ENCODE assay signal across 30 cellular contexts in the genomic region with DNA sequence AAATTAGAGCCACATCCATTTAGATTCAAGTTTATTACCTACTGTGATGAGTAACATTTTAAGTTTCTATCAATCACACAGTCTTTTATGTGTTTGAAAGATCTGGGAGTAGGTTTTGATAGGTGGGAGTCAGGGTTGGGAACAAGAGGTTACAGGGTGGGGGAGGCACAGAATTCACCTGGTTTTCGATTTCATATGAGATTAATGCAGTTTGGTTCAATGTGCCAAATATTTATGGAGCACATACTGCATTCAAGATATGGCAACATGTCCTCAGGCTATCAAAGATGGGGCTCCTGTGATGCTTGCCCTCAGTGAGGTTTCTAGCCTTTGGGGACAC.
"Had no signal": no experiment of that assay in that cellular context is flagged by ENCODE, and none has a peak within 500 bp of the region (broad histone marks: within the 10 kb centered on the region; RNA-seq: fewer than 3 reads in every experiment).

No MANE protein-coding gene starts in this region.

- H3K9me3 ChIP-seq: ascending aorta had no signal

- ATAC-seq: activated CD4-positive, alpha-beta T cell treated with anti-CD3 and anti-CD28 coated beads for 36 hours; activated CD8-positive, alpha-beta memory T cell treated with anti-CD3 and anti-CD28 coated beads, Interleukin-2, amount 10 ng/mL, durations not matched to agents 7 days and 5 days; activated CD8-positive, alpha-beta T cell treated with anti-CD3 and anti-CD28 coated beads, Interleukin-2, amount 10 ng/mL, durations not matched to agents 7 days and 5 days; esophagus mucosa; T-helper 17 cell had no signal

- H3K27me3 ChIP-seq: ascending aorta, breast epithelium, cardiac muscle cell, dorsolateral prefrontal cortex had no signal

- H3K4me3 Mint-ChIP-seq: activated CD4-positive, alpha-beta memory T cell treated with anti-CD3 and anti-CD28 coated beads for 36 hours; activated CD4-positive, alpha-beta T cell treated with anti-CD3 and anti-CD28 coated beads for 36 hours; activated CD4-positive, alpha-beta T cell treated with anti-CD3 and anti-CD28 coated beads, Interleukin-2, amount 10 ng/mL, durations not matched to agents 24 days and 14 days; activated CD8-positive, alpha-beta memory T cell treated with anti-CD3 and anti-CD28 coated beads, Interleukin-2, amount 10 ng/mL, durations not matched to agents 7 days and 5 days; activated CD8-positive, alpha-beta T cell treated with anti-CD3 and anti-CD28 coated beads, Interleukin-2, amount 10 ng/mL, durations not matched to agents 7 days and 5 days; activated naive CD4-positive, alpha-beta T cell treated with anti-CD3 and anti-CD28 coated beads for 36 hours; activated naive CD8-positive, alpha-beta T cell; activated T-helper 1 cell treated with anti-CD3 and anti-CD28 coated beads, Interleukin-12 subunit alpha, Interleukin-12 subunit beta, Interleukin-2, Interleukin-4 antibody, amounts not matched to agents 30 ng/mL and 10 ng/mL and 1 ng/mL, durations not matched to agents 14 hours and 24 hours and 36 hours; brain; central memory CD8-positive, alpha-beta T cell; dendritic cell treated with granulocyte-macrophage colony-stimulating factor and Interleukin-4, amounts not matched to agents 40 ng/mL and 50 ng/mL, for 4 days; endodermal cell; T-helper 17 cell; T-helper 2 cell treated with Interferon-gamma antibody and Interleukin-4, amounts not matched to agents 5 μg/mL and 100 μg/mL, for 36 hours had no signal

- H3K27ac Mint-ChIP-seq: activated CD4-positive, alpha-beta memory T cell treated with anti-CD3 and anti-CD28 coated beads for 36 hours; activated CD4-positive, alpha-beta T cell treated with anti-CD3 and anti-CD28 coated beads for 36 hours; activated CD4-positive, alpha-beta T cell treated with anti-CD3 and anti-CD28 coated beads, Interleukin-2, amount 10 ng/mL, durations not matched to agents 24 days and 14 days; activated CD8-positive, alpha-beta memory T cell treated with anti-CD3 and anti-CD28 coated beads, Interleukin-2, amount 10 ng/mL, durations not matched to agents 7 days and 5 days; activated CD8-positive, alpha-beta T cell treated with anti-CD3 and anti-CD28 coated beads, Interleukin-2, amount 10 ng/mL, durations not matched to agents 7 days and 5 days; activated naive CD4-positive, alpha-beta T cell treated with anti-CD3 and anti-CD28 coated beads for 36 hours; activated naive CD8-positive, alpha-beta T cell; activated T-helper 1 cell treated with anti-CD3 and anti-CD28 coated beads, Interleukin-12 subunit alpha, Interleukin-12 subunit beta, Interleukin-2, Interleukin-4 antibody, amounts not matched to agents 30 ng/mL and 10 ng/mL and 1 ng/mL, durations not matched to agents 14 hours and 24 hours and 36 hours; activated T-helper 2 cell treated with anti-CD3 and anti-CD28 coated beads, Interferon-gamma antibody, Interleukin-2, Interleukin-4, amounts not matched to agents 10 μg/mL and 5 μg/mL and 100 μg/mL, durations not matched to agents 14 hours and 24 hours and 36 hours; brain; dendritic cell treated with granulocyte-macrophage colony-stimulating factor and Interleukin-4, amounts not matched to agents 40 ng/mL and 50 ng/mL, for 4 days; endodermal cell; T-helper 17 cell; T-helper 2 cell treated with Interferon-gamma antibody and Interleukin-4, amounts not matched to agents 5 μg/mL and 100 μg/mL, for 36 hours had no signal

- H3K4me3 ChIP-seq: ascending aorta, breast epithelium, cardiac muscle cell, coronary artery, dorsolateral prefrontal cortex had no signal

- H3K27ac ChIP-seq: ascending aorta, breast epithelium, cardiac muscle cell, dorsolateral prefrontal cortex had no signal

- H3K36me3 Mint-ChIP-seq: activated CD4-positive, alpha-beta memory T cell treated with anti-CD3 and anti-CD28 coated beads for 36 hours; activated CD8-positive, alpha-beta memory T cell treated with anti-CD3 and anti-CD28 coated beads, Interleukin-2, amount 10 ng/mL, durations not matched to agents 7 days and 5 days; brain had no signal

- H3K36me3 ChIP-seq: ascending aorta, breast epithelium, cardiac muscle cell had no signal

- H3K4me1 ChIP-seq: breast epithelium had no signal

- DNase-seq: activated CD4-positive, alpha-beta memory T cell treated with anti-CD3 and anti-CD28 coated beads for 36 hours; activated CD4-positive, alpha-beta T cell treated with anti-CD3 and anti-CD28 coated beads for 36 hours; activated CD4-positive, alpha-beta T cell treated with anti-CD3 and anti-CD28 coated beads, Interleukin-2, amount 10 ng/mL, durations not matched to agents 24 days and 14 days; activated CD4-positive, CD25-positive, alpha-beta regulatory T cell; activated CD4-positive, CD25-positive, alpha-beta regulatory T cell treated with anti-CD3 and anti-CD28 coated beads, Interleukin-2, amount 50 U/mL, for 72 hours; activated CD8-positive, alpha-beta memory T cell treated with anti-CD3 and anti-CD28 coated beads, Interleukin-2, amount 10 ng/mL, durations not matched to agents 7 days and 5 days; activated CD8-positive, alpha-beta memory T cell treated with anti-CD3 and anti-CD28 coated beads, Interleukin-2, amount 50 U/mL, for 4 hours; activated CD8-positive, alpha-beta T cell treated with anti-CD3 and anti-CD28 coated beads, Interleukin-2, amount 10 ng/mL, durations not matched to agents 7 days and 5 days; activated effector memory CD4-positive, alpha-beta T cell treated with anti-CD3 and anti-CD28 coated beads, Interleukin-2, amount 50 U/mL, for 16 hours; activated naive CD4-positive, alpha-beta T cell treated with anti-CD3 and anti-CD28 coated beads for 36 hours; activated T-cell treated with anti-CD3 and anti-CD28 coated beads, Interleukin-2, amount 50 U/mL, for 1 hour; activated T-cell treated with anti-CD3 and anti-CD28 coated beads, Interleukin-2, amount 50 U/mL, for 48 hours; dorsolateral prefrontal cortex; effector memory CD4-positive, alpha-beta T cell; endodermal cell; T-helper 1 cell; T-helper 17 cell; T1000 had no signal

- H3K4me1 Mint-ChIP-seq: central memory CD8-positive, alpha-beta T cell; T-helper 17 cell had no signal

- H3K27me3 Mint-ChIP-seq: activated CD4-positive, alpha-beta memory T cell treated with anti-CD3 and anti-CD28 coated beads for 36 hours; activated CD4-positive, alpha-beta T cell treated with anti-CD3 and anti-CD28 coated beads for 36 hours; activated CD8-positive, alpha-beta memory T cell treated with anti-CD3 and anti-CD28 coated beads, Interleukin-2, amount 10 ng/mL, durations not matched to agents 7 days and 5 days; activated naive CD8-positive, alpha-beta T cell; brain; central memory CD8-positive, alpha-beta T cell; dendritic cell treated with granulocyte-macrophage colony-stimulating factor and Interleukin-4, amounts not matched to agents 40 ng/mL and 50 ng/mL, for 4 days; T-helper 17 cell had no signal

- H3K9me3 Mint-ChIP-seq: activated CD4-positive, alpha-beta T cell treated with anti-CD3 and anti-CD28 coated beads, Interleukin-2, amount 10 ng/mL, durations not matched to agents 24 days and 14 days; activated naive CD4-positive, alpha-beta T cell treated with anti-CD3 and anti-CD28 coated beads for 36 hours; activated T-helper 1 cell treated with anti-CD3 and anti-CD28 coated beads, Interleukin-12 subunit alpha, Interleukin-12 subunit beta, Interleukin-2, Interleukin-4 antibody, amounts not matched to agents 30 ng/mL and 10 ng/mL and 1 ng/mL, durations not matched to agents 14 hours and 24 hours and 36 hours; activated T-helper 2 cell treated with anti-CD3 and anti-CD28 coated beads, Interferon-gamma antibody, Interleukin-2, Interleukin-4, amounts not matched to agents 10 μg/mL and 5 μg/mL and 100 μg/mL, durations not matched to agents 14 hours and 24 hours and 36 hours; brain; dendritic cell treated with granulocyte-macrophage colony-stimulating factor and Interleukin-4, amounts not matched to agents 40 ng/mL and 50 ng/mL, for 4 days; endodermal cell; T-helper 2 cell treated with Interferon-gamma antibody and Interleukin-4, amounts not matched to agents 5 μg/mL and 100 μg/mL, for 36 hours had no signal
